In the genomic region with DNA sequence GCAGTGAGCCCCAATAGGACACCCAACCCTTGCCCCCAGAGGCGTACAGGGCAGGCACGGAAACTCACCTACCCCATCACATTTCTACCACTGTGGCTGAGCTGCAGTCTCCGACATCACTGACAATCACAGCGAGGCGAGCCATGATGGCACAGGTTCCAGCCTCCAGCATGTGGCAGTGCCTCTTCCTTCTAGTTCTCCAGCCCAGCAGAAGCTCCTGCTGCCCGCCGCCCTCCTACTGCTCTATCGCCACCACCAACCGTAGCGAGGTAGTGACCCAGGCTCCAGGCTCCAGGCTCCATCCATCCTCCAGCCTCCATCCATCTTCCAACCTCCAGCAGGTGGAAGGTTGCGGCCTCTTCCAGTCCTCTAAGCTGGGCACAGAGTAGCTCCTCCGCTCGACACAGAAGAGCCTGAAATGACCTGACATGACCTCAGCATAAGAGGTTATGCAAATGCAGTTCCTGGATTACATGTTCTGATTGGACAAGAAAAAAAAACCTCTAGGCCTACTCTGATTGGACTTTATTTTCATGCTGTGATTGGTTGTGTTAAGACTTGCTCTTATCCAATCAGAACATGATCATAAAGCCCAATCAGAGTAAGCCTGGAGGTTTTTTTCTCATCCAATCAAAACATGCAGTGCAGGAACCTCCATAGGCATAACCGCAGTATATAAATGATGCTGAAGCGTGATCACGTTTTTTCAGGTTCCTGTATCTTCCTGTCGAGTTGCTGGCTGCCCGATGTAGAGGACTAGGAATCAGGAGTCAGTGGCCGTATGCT, we compare ENCODE assay signal across 1 cellular context.
TF ChIP-seq lines count a peak whose summit lies in the region.

No MANE protein-coding gene starts in this region.

TF ChIP-seq in HEK293T, 16 proteins besides CTCF, POLR2A, EP300 and RAD21 (continued from another document):
- TF ChIP-seq FOXK2 (IDR thresholded peaks at IDR 0.05) (no peak), TARDBP (IDR thresholded peaks at IDR 0.05) (no peak)
TF ChIP-seq in HEK293T: peak in this region for 0.
